ENCODE assay signal across 11 cellular contexts in genomic region chr2:45024600-45025291, GRCh38. TPM values are rescaled to one million over a fixed set of nuclear protein-coding genes. Genes with fewer than 3 reads are reported as not detected.
DNase-seq lines count a peak whose midpoint lies in the region; ATAC-seq and TF ChIP-seq lines count a peak whose summit lies in the region.
"Had no signal": no experiment of that assay in that cellular context is flagged by ENCODE, and none has a peak within 500 bp of the region (broad histone marks: within the 10 kb centered on the region; RNA-seq: fewer than 3 reads in every experiment).

No MANE protein-coding gene starts in this region.

- H3K9me2 ChIP-seq in GM23248 (ENCODE audit: insufficient read depth) = no peaks in the 10 kb centered on the region

- no peak overlapping the region for H3K4me3 Mint-ChIP-seq in CD14-positive monocyte
- H3K4me3 Mint-ChIP-seq: activated naive CD8-positive, alpha-beta T cell had no signal

- H4K20me1 ChIP-seq in GM23248 (ENCODE audit: insufficient read depth) = no peaks in the 10 kb centered on the region

- H3K4me1 ChIP-seq in GM23248 (ENCODE audit: insufficient read depth) = no peaks in the 10 kb centered on the region
- H3K4me1 ChIP-seq: Peyer's patch had no signal

- intact Hi-C loops in sciatic nerve (cut with DNase I) (no loop called here), CD14-positive monocyte (cut with micrococcal nuclease) (no loop called here)

- peaks cover 0 to 4% (median 0%) of the 10 kb centered on the region in 7 donors for H3K9me3 Mint-ChIP-seq in CD14-positive monocyte

- peaks cover 3% of the 10 kb centered on the region for H3K4me1 Mint-ChIP-seq in CD14-positive monocyte

- H3K36me3 Mint-ChIP-seq in CD14-positive monocyte = no peaks in the 10 kb centered on the region
- H3K36me3 Mint-ChIP-seq: activated naive CD8-positive, alpha-beta T cell had no signal

- no peaks in the 10 kb centered on the region for H3F3A ChIP-seq in GM23248 (ENCODE audit: insufficient read depth)

- in situ Hi-C loops in GM23248 (cut with MboI) = no loop called here

- no peak overlapping the region for H2AFZ ChIP-seq in GM23248

- no peaks in the 10 kb centered on the region for H3K36me3 ChIP-seq in GM23248 (ENCODE audit: low read depth)
- H3K36me3 ChIP-seq: Peyer's patch had no signal

- ATAC-seq in esophagus mucosa (peak; percentile 57), sciatic nerve (peak; percentile 85)

- H3K9me3 ChIP-seq in GM23248 (ENCODE audit: low read depth) = no peaks in the 10 kb centered on the region
- H3K9me3 ChIP-seq: Peyer's patch had no signal

- H3K4me2 ChIP-seq in GM23248 (ENCODE audit: unreplicated experiment) = no peak overlapping the region

- H3K27ac Mint-ChIP-seq in CD14-positive monocyte = no peak overlapping the region
- H3K27ac Mint-ChIP-seq: activated naive CD8-positive, alpha-beta T cell had no signal

- peaks cover 19 to 38% (median 26%) of the 10 kb centered on the region in 3 donors for H3K27me3 Mint-ChIP-seq in CD14-positive monocyte (ENCODE audit: low read depth in 3 of 3)

- H3K27ac ChIP-seq in GM23248 = no peak overlapping the region
- H3K27ac ChIP-seq: Peyer's patch had no signal

- TF ChIP-seq CTCF in CD14-positive monocyte (IDR thresholded peaks at IDR 0.05) = no peak

- H3K4me3 ChIP-seq in GM23248 = no peak overlapping the region
- H3K4me3 ChIP-seq: Peyer's patch had no signal

- no peaks in the 10 kb centered on the region for H3K79me2 ChIP-seq in GM23248 (ENCODE audit: insufficient read depth)

- H3K9ac ChIP-seq in GM23248 = no peak overlapping the region

- WGBS in GM23248 (ENCODE audit: low coverage in 1 of 2, low lambda C conversion rate in 2 of 2, missing lambda C conversion rate in 2 of 2), 2 experiments = 22 to 23% methylated on average over 7 of the region's 7 CpGs

- peaks cover 8% of the 10 kb centered on the region; the same call in 1 of the 2 replicates for H3K27me3 ChIP-seq in GM23248 (replicated peaks; ENCODE audit: insufficient read depth)
- H3K27me3 ChIP-seq: Peyer's patch had no signal

- DNase-seq in GM23248 = peak; percentile 93
- peak; percentile 59 for DNase-seq in NCI-H524 treated with DMSO at 0.1 percent for 48 hours (lab: John Stamatoyannopoulos, UW)
- no peak for DNase-seq in sciatic nerve (ENCODE audit: low spot score)
- no peak for DNase-seq in SKM-1 treated with dmso at 0.1 percent for 144 hours (lab: John Stamatoyannopoulos, UW; ENCODE audit: unreplicated experiment)
- DNase-seq in CD14-positive monocyte (ENCODE audit: low spot score) = no peak
- DNase-seq in NCI-H2227 treated with DMSO at 0.1 percent for 48 hours (lab: John Stamatoyannopoulos, UW) = no peak
- DNase-seq in HUDEP-2 (lab: John Stamatoyannopoulos, UW; ENCODE audit: unreplicated experiment in 76 of 76) = no peak
- DNase-seq: Peyer's patch had no signal

RNA-seq across cellular contexts. Expression of gene SIX2, which starts 15.5 kb away (rescaled TPM):
- total RNA-seq in GM23248 (2014; rRNA removed; shearing (Covaris generic)) = 0.63 TPM in 1 of 2 replicates, not detected in the other
- polyA plus RNA-seq in GM23248 (2016; fragmentation: Nextera tagmentation; extraction: Ambion mirVana) (0.19 and 0.22 TPM in 2 replicates), CD14-positive monocyte (not detected)
- total RNA-seq in esophagus mucosa (0.12 TPM), sciatic nerve (3.6 TPM)
- total RNA-seq: mucosa of gallbladder, Peyer's patch had no signal

Comparison
In these comparisons a context has a peak if more than half of its experiments do, and no peak if none do; other contexts are left out.
1. DNase-seq: peak in GM23248 (single experiment) and NCI-H524 treated with DMSO at 0.1 percent for 48 hours (single experiment); none in sciatic nerve (single experiment), SKM-1 treated with dmso at 0.1 percent for 144 hours (single experiment), CD14-positive monocyte (single experiment), NCI-H2227 treated with DMSO at 0.1 percent for 48 hours (single experiment) and HUDEP-2 (0 of 76).